In genomic region chr14:102071283-102071998, GRCh38 we compare ENCODE assay signal across 13 cellular contexts. TPM values are rescaled to one million over a fixed set of nuclear protein-coding genes. Genes with fewer than 3 reads are reported as not detected.
DNase-seq lines count a peak whose midpoint lies in the region; ATAC-seq and TF ChIP-seq lines count a peak whose summit lies in the region.
"Had no signal": no experiment of that assay in that cellular context is flagged by ENCODE, and none has a peak within 500 bp of the region (broad histone marks: within the 10 kb centered on the region; RNA-seq: fewer than 3 reads in every experiment).

No MANE protein-coding gene starts in this region.

- no peaks in the 10 kb centered on the region for H3K27me3 ChIP-seq in neural progenitor cell
- H3K27me3 ChIP-seq: neutrophil had no signal

- H2AFZ ChIP-seq in neural progenitor cell (replicated peaks): no peak overlapping the region

- no peaks in the 10 kb centered on the region for H3K79me2 ChIP-seq in neural progenitor cell (ENCODE audit: low read depth)

- H3F3A ChIP-seq in neural progenitor cell (ENCODE audit: low read depth): no peaks in the 10 kb centered on the region

- in situ Hi-C loops in SK-MEL-5 (cut with HindIII; ENCODE audit: low pct_unique_long_range_greater_than_20kb, low sequenced_read_pairs): no loop called here

- H3K27ac ChIP-seq in epithelial cell of prostate: peak overlapping the region; percentile 88
- H3K27ac ChIP-seq in neural progenitor cell: no peak overlapping the region
- H3K27ac ChIP-seq: neutrophil had no signal

- DNase-seq in ELR (ENCODE audit: low read depth): peak; percentile 87
- DNase-seq in SK-MEL-5 (ENCODE audit: low read depth, low spot score): peak; percentile 97
- DNase-seq in epithelial cell of prostate (ENCODE audit: low read depth, low spot score): no peak
- DNase-seq in neural progenitor cell (ENCODE audit: low spot score): no peak
- DNase-seq in NCI-H2107 treated with DMSO at 0.1 percent for 48 hours (lab: John Stamatoyannopoulos, UW; ENCODE audit: unreplicated experiment): no peak
- no peak for DNase-seq in DMS114 treated with DMSO at 0.1 percent for 48 hours (lab: John Stamatoyannopoulos, UW; ENCODE audit: unreplicated experiment)
- DNase-seq: activated B cell treated with CpG ODN at 0.5 μM for 24 hours; activated naive CD4-positive, alpha-beta T cell; NCI-H2029 treated with DMSO at 0.1 percent for 48 hours; stimulated activated CD4-positive, alpha-beta T cell treated with anti-CD3 and anti-CD28 coated beads, Interleukin-4, amount 100 ng/mL, for 24 hours had no signal

- H3K4me2 ChIP-seq in neural progenitor cell: no peak overlapping the region

- peaks cover 7% of the 10 kb centered on the region for H3K9me3 Mint-ChIP-seq in neural progenitor cell
- no peaks in the 10 kb centered on the region for H3K9me3 Mint-ChIP-seq in activated T-helper 17 cell treated with anti-CD3 and anti-CD28 coated beads, Interleukin-2, amount 50 U/mL, for 72 hours
- H3K9me3 Mint-ChIP-seq: activated B cell treated with CpG ODN at 0.5 μM for 24 hours had no signal

- H3K9me3 ChIP-seq in neural progenitor cell (ENCODE audit: low read depth): no peaks in the 10 kb centered on the region
- H3K9me3 ChIP-seq: neutrophil had no signal

- TF ChIP-seq CTCF in neural progenitor cell (IDR thresholded peaks at IDR 0.05): no peak

- no peaks in the 10 kb centered on the region for H3K36me3 ChIP-seq in neural progenitor cell
- H3K36me3 ChIP-seq: neutrophil had no signal

- H3K27me3 Mint-ChIP-seq in neural progenitor cell (ENCODE audit: insufficient read depth, low read depth): peaks cover 4% of the 10 kb centered on the region
- H3K27me3 Mint-ChIP-seq in activated T-helper 17 cell treated with anti-CD3 and anti-CD28 coated beads, Interleukin-2, amount 50 U/mL, for 72 hours: no peaks in the 10 kb centered on the region
- H3K27me3 Mint-ChIP-seq: activated B cell treated with CpG ODN at 0.5 μM for 24 hours had no signal

- ATAC-seq in activated T-helper 17 cell treated with anti-CD3 and anti-CD28 coated beads, Interleukin-2, amount 50 U/mL, for 72 hours (replicated peaks): no peak
- ATAC-seq in HG03354 (IDR thresholded peaks at IDR 0.05; ENCODE audit: poor library complexity, severe bottlenecking, unreplicated experiment): no peak

- peaks cover 9% of the 10 kb centered on the region for H3K36me3 Mint-ChIP-seq in neural progenitor cell
- H3K36me3 Mint-ChIP-seq in activated T-helper 17 cell treated with anti-CD3 and anti-CD28 coated beads, Interleukin-2, amount 50 U/mL, for 72 hours (ENCODE audit: low read depth): no peaks in the 10 kb centered on the region

- no peak overlapping the region for H3K4me3 ChIP-seq in neural progenitor cell

- peaks cover 7% of the 10 kb centered on the region for H3K4me1 Mint-ChIP-seq in neural progenitor cell
- H3K4me1 Mint-ChIP-seq in activated T-helper 17 cell treated with anti-CD3 and anti-CD28 coated beads, Interleukin-2, amount 50 U/mL, for 72 hours: peaks cover 1% of the 10 kb centered on the region
- H3K4me1 Mint-ChIP-seq: activated B cell treated with CpG ODN at 0.5 μM for 24 hours had no signal

- H4K20me1 ChIP-seq in neural progenitor cell (ENCODE audit: low read depth): no peaks in the 10 kb centered on the region

- no peak overlapping the region for H3K4me3 Mint-ChIP-seq in neural progenitor cell
- H3K4me3 Mint-ChIP-seq in activated T-helper 17 cell treated with anti-CD3 and anti-CD28 coated beads, Interleukin-2, amount 50 U/mL, for 72 hours: no peak overlapping the region
- H3K4me3 Mint-ChIP-seq: activated B cell treated with CpG ODN at 0.5 μM for 24 hours had no signal

- peak overlapping the region; percentile 19 for H3K27ac Mint-ChIP-seq in neural progenitor cell
- no peak overlapping the region for H3K27ac Mint-ChIP-seq in activated T-helper 17 cell treated with anti-CD3 and anti-CD28 coated beads, Interleukin-2, amount 50 U/mL, for 72 hours
- H3K27ac Mint-ChIP-seq: activated B cell treated with CpG ODN at 0.5 μM for 24 hours had no signal

- no peak overlapping the region for H3K9ac ChIP-seq in neural progenitor cell

- H3K4me1 ChIP-seq in neural progenitor cell: no peaks in the 10 kb centered on the region

RNA-seq across cellular contexts. Expression of gene HSP90AA1, which starts 15.4 kb away (rescaled TPM):
- 517 and 531 TPM in 2 replicates for total RNA-seq in SK-MEL-5 (2014; rRNA removed; shearing (Covaris generic))
- 1,130 and 1,425 TPM in 2 replicates for polyA plus RNA-seq in SK-MEL-5 (2015; cell fraction: cytosol; rRNA removed)
- 409 and 582 TPM in 2 replicates for polyA plus RNA-seq in SK-MEL-5 (2015; cell fraction: nucleus; rRNA removed)
- total RNA-seq in neural progenitor cell (ENCODE audit: low replicate concordance): 656 and 746 TPM in 2 replicates
- total RNA-seq in activated T-helper 17 cell treated with anti-CD3 and anti-CD28 coated beads, Interleukin-2, amount 50 U/mL, for 72 hours: 1,000 to 10,000 TPM in 1 of 2 donors, 100 to 1,000 TPM in 1; 639 to 1,352 TPM

Comparison
In these comparisons a context has a peak if more than half of its experiments do, and no peak if none do; other contexts are left out.
1. DNase-seq: peak in ELR (single experiment) and SK-MEL-5 (single experiment); none in epithelial cell of prostate (single experiment), neural progenitor cell (single experiment), NCI-H2107 treated with DMSO at 0.1 percent for 48 hours (single experiment) and DMS114 treated with DMSO at 0.1 percent for 48 hours (single experiment).